In the genomic region with DNA sequence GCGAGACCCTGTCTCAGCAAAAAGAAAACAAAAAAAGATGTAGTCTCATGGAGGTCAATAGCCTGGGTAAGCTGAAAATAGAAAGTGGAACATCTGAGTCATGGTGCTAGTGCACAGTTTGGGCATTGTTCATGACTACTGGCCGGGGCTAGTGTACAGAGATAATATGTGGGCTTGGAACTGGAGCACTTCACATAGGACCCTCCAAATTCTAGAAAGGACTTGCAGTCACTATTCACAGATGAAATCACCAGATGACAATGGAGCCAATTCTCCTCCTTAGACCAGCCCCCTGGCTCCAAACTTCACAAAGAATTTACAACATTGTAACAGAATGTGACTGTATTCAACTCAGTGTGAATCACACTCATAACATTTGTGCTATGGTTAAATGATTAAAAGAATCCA, we compare ENCODE assay signal across 10 cellular contexts.
DNase-seq lines count a peak whose midpoint lies in the region; ATAC-seq and TF ChIP-seq lines count a peak whose summit lies in the region.
"Had no signal": no experiment of that assay in that cellular context is flagged by ENCODE, and none has a peak within 500 bp of the region (broad histone marks: within the 10 kb centered on the region; RNA-seq: fewer than 3 reads in every experiment).

No MANE protein-coding gene starts in this region.

- DNase-seq in AG10803 (ENCODE audit: low read depth) (peak; percentile 60), OCI-M1 (lab: John Stamatoyannopoulos, UW) (peak; percentile 86), foreskin melanocyte (peak; percentile 99), NOMO-1 (lab: John Stamatoyannopoulos, UW; ENCODE audit: unreplicated experiment in 2 of 2) (no peak)
- DNase-seq in naive thymus-derived CD8-positive, alpha-beta T cell = no peak
- DNase-seq in stimulated activated naive CD4-positive, alpha-beta T cell (lab: John Stamatoyannopoulos, UW) = no peak
- DNase-seq: DMS53; NK-92 treated with Interleukin-12 subunit alpha and Interleukin-12 subunit beta, amount 100 ng/mL, for 24 hours had no signal

- H3K27me3 Mint-ChIP-seq in naive thymus-derived CD8-positive, alpha-beta T cell = peaks cover 0 to 12% (median 0%) of the 10 kb centered on the region in 5 donors

- TF ChIP-seq CTCF in AG10803 (conservative IDR thresholded peaks at IDR 0.05; ENCODE audit: low read length) = no peak

- ATAC-seq in GM21423 (IDR thresholded peaks at IDR 0.05; ENCODE audit: unreplicated experiment) = peak; percentile 57
- no peak for ATAC-seq in naive thymus-derived CD8-positive, alpha-beta T cell
- ATAC-seq in esophagus mucosa = no peak

- no peak overlapping the region for H3K4me3 ChIP-seq in AG10803 (ENCODE audit: low read length)

- no peak overlapping the region for H3K4me3 Mint-ChIP-seq in naive thymus-derived CD8-positive, alpha-beta T cell

- no peaks in the 10 kb centered on the region for H3K36me3 Mint-ChIP-seq in naive thymus-derived CD8-positive, alpha-beta T cell

- POLR2A ChIA-PET in naive thymus-derived CD8-positive, alpha-beta T cell (lab: Charles Lee) = no interaction called here

- H3K4me1 Mint-ChIP-seq in naive thymus-derived CD8-positive, alpha-beta T cell = no peaks in the 10 kb centered on the region

- no peak overlapping the region for H3K27ac Mint-ChIP-seq in naive thymus-derived CD8-positive, alpha-beta T cell

- peaks cover 0 to 5% (median 0%) of the 10 kb centered on the region in 9 donors for H3K9me3 Mint-ChIP-seq in naive thymus-derived CD8-positive, alpha-beta T cell

Comparison
In these comparisons a context has a peak if more than half of its experiments do, and no peak if none do; other contexts are left out.
1. DNase-seq: peak in AG10803 (single experiment), OCI-M1 (single experiment) and foreskin melanocyte (single experiment); none in naive thymus-derived CD8-positive, alpha-beta T cell (0 of 10), stimulated activated naive CD4-positive, alpha-beta T cell (0 of 6) and NOMO-1 (0 of 2).